In genomic region chr19:8334458-8335342, GRCh38 we compare ENCODE assay signal across 8 cellular contexts. TPM values are rescaled to one million over a fixed set of nuclear protein-coding genes. Genes with fewer than 3 reads are reported as not detected.
DNase-seq lines count a peak whose midpoint lies in the region; ATAC-seq, FAIRE-seq and TF ChIP-seq lines count a peak whose summit lies in the region.

No MANE protein-coding gene starts in this region.

- intact Hi-C loops in breast epithelium (cut with DNase I; ENCODE audit: low total_unique reads) (no loop called here), HepG2 (cut with micrococcal nuclease; ENCODE audit: unreplicated experiment) (no loop called here)

- no TSS peak for BruUV-seq in HepG2 (replicated peaks; lab: Mats Ljungman, UMichigan)

- H3K36me3 ChIP-seq in H7 (replicated peaks; ENCODE audit: control insufficient read depth, insufficient read depth, low read length) (no peaks in the 10 kb centered on the region), breast epithelium (no peaks in the 10 kb centered on the region), HepG2 (replicated peaks in 1 of 2; ENCODE audit: control insufficient read depth in 1 of 2, insufficient read depth in 2 of 2, low read length in 2 of 2) (no peaks in the 10 kb centered on the region), urinary bladder (ENCODE audit: insufficient read depth) (no peaks in the 10 kb centered on the region)

- no peak overlapping the region for H2AFZ ChIP-seq in HepG2 (ENCODE audit: low read length)

- H3K27ac ChIP-seq in breast epithelium (no peak overlapping the region), HepG2 (ENCODE audit: extremely low read length, insufficient read depth, low read length) (no peak overlapping the region), urinary bladder (ENCODE audit: low read depth) (no peak overlapping the region)

- no CpG with 5 or more reads among the region's 117 CpGs for WGBS in HepG2 (ENCODE audit: low lambda C conversion rate)
- WGBS in urinary bladder: 10% methylated on average over 117 of the region's 117 CpGs

- TF ChIP-seq EP300 in HepG2 (IDR thresholded peaks at IDR 0.05; ENCODE audit: low read depth in 2 of 2, low read length in 2 of 2): no peak
- TF ChIP-seq EP300 in HepG2 (CRISPR knock-in tag; IDR thresholded peaks at IDR 0.05; ENCODE audit: borderline replicate concordance): no peak

- in situ Hi-C loops in HepG2 (cut with HindIII; ENCODE audit: extremely low pct_ligation_motif_present, low pct_unique_long_range_greater_than_20kb): no loop called here

- no peaks in the 10 kb centered on the region for H4K20me1 ChIP-seq in HepG2 (ENCODE audit: insufficient read depth, low read length)

- H3K27me3 ChIP-seq in H7 (ENCODE audit: control insufficient read depth, insufficient read depth, low read length) (peaks cover 33% of the 10 kb centered on the region), breast epithelium (peaks cover 10 to 35% of the 10 kb centered on the region in 2 donors), HepG2 (ENCODE audit: control insufficient read depth in 1 of 2, insufficient read depth in 2 of 2, low read length in 2 of 2) (peaks cover 10 to 52% of the 10 kb centered on the region in 2 experiments)

- no peaks in the 10 kb centered on the region for H3K79me2 ChIP-seq in HepG2 (ENCODE audit: insufficient read depth, low read length)

- peaks cover 7 to 8% of the 10 kb centered on the region in 2 donors for H3K4me1 ChIP-seq in breast epithelium
- peaks cover 47% of the 10 kb centered on the region for H3K4me1 ChIP-seq in HepG2 (ENCODE audit: insufficient read depth, low read length)
- peaks cover 2% of the 10 kb centered on the region for H3K4me1 ChIP-seq in urinary bladder (ENCODE audit: insufficient read depth)

- H3K4me3 ChIP-seq in H7 (ENCODE audit: insufficient read depth, low read depth, low read length): peak overlapping the region; percentile 49
- peak overlapping the region; percentile 1 to 70 (median 46) for H3K4me3 ChIP-seq in breast epithelium
- H3K4me3 ChIP-seq in HepG2 (replicated peaks in 1 of 3; ENCODE audit: insufficient read depth in 1 of 3, low read depth in 2 of 3, low read length in 3 of 3): peak overlapping the region; percentile 26 to 65 (median 43); a peak in 4 of 6 replicates
- H3K4me3 ChIP-seq in urinary bladder (ENCODE audit: low read depth, low read length): peak overlapping the region; percentile 38

- TF ChIP-seq POLR2A in breast epithelium (IDR thresholded peaks at IDR 0.05) (no peak), HepG2 (IDR thresholded peaks at IDR 0.05; ENCODE audit: insufficient read depth in 1 of 2, low read depth in 2 of 2, low read length in 2 of 2) (no peak)

- peak overlapping the region; percentile 58 for H3K4me2 ChIP-seq in HepG2 (ENCODE audit: low read depth, low read length)

- no peak overlapping the region for H3K9ac ChIP-seq in HepG2 (ENCODE audit: insufficient read depth, low read depth, low read length)

- POLR2A ChIA-PET in HepG2 (lab: Yijun Ruan, JAX): interaction anchor here (0.6 to 2.1 kb wide), 5 partner anchors 10 to 89 kb away, joined by 3 to 16 read pairs (median 3); partner anchors contain the start of genes NDUFA7 and RPS28

- no peak for FAIRE-seq in HepG2 (lab: Jason Lieb, UNC)

- CTCF ChIA-PET in HepG2 (lab: Yijun Ruan, JAX; ENCODE audit: low intra/inter-chr PET ratio, low total read pairs): no interaction called here

- H3K9me3 ChIP-seq in breast epithelium (no peaks in the 10 kb centered on the region), HepG2 (ENCODE audit: low read length) (no peaks in the 10 kb centered on the region)

- TF ChIP-seq CTCF in breast epithelium (IDR thresholded peaks at IDR 0.05) (no peak), HepG2 (CRISPR knock-in tag; IDR thresholded peaks at IDR 0.05) (no peak)

- ATAC-seq in HepG2 (peak; percentile 56), HG02840 (IDR thresholded peaks at IDR 0.05; ENCODE audit: low FRiP score, unreplicated experiment) (no peak)

- TF ChIP-seq RAD21 in HepG2 (CRISPR knock-in tag; IDR thresholded peaks at IDR 0.05): no peak

- peak; percentile 71 for DNase-seq in COLO829 (ENCODE audit: low spot score)
- DNase-seq in H7: peak; percentile 97
- DNase-seq in NCI-H774 (lab: John Stamatoyannopoulos, UW): peak; percentile 89
- DNase-seq in breast epithelium (ENCODE audit: low spot score in 2 of 2): no peak
- DNase-seq in HepG2 (ENCODE audit: low spot score): peak; percentile 27
- DNase-seq in T-helper 9 cell: no peak

RNA-seq across cellular contexts. Expression of gene KANK3, which starts 8.4 kb away (rescaled TPM):
- 1.2 and 7.3 TPM in 2 replicates for total RNA-seq in H7 (2014; rRNA removed; shearing (Covaris generic))
- 10 to 100 TPM in 1 of 3 donors, 1 to 10 TPM in 2; 5.6 to 26.2 (median 7.8) TPM for total RNA-seq in breast epithelium
- total RNA-seq in HepG2 (2016; rRNA removed; fragmentation: Illumina TruSeq; extraction: Trizol): 0.15 and 0.18 TPM in 2 replicates
- total RNA-seq in HepG2 (2016; cell fraction: cytosol; rRNA removed; fragmentation: Illumina TruSeq; extraction: Trizol; ENCODE audit: low read depth): not detected in 2 replicates
- 0.06 and 0.35 TPM in 2 replicates for total RNA-seq in HepG2 (2016; cell fraction: insoluble cytoplasmic fraction; rRNA removed; fragmentation: Illumina TruSeq; extraction: Trizol)
- 0.07 and 0.28 TPM in 2 replicates for total RNA-seq in HepG2 (2016; cell fraction: membrane; rRNA removed; fragmentation: Illumina TruSeq; extraction: Trizol)
- total RNA-seq in HepG2 (2016; cell fraction: nucleus; rRNA removed; fragmentation: Illumina TruSeq; extraction: Trizol): 0.12 and 0.22 TPM in 2 replicates
- 0.20 and 0.73 TPM in 2 replicates for polyA plus RNA-seq in HepG2 (2011; rRNA removed)
- 0.32 and 0.46 TPM in 2 replicates for polyA plus RNA-seq in HepG2 (2011; cell fraction: cytosol; rRNA removed)
- polyA plus RNA-seq in HepG2 (2011; cell fraction: nucleus; rRNA removed): 1.5 and 1.8 TPM in 2 replicates
- 0.27 and 0.32 TPM in 2 replicates for polyA plus RNA-seq in HepG2 (2012)
- polyA plus RNA-seq in HepG2 (2016; cell fraction: cytosol; fragmentation: Illumina TruSeq; extraction: Trizol; ENCODE audit: low read depth): not detected in 2 replicates
- 0.22 TPM in 1 of 2 replicates, not detected in the other for polyA plus RNA-seq in HepG2 (2016; cell fraction: insoluble cytoplasmic fraction; fragmentation: Illumina TruSeq; extraction: Trizol; ENCODE audit: low read depth)
- polyA plus RNA-seq in HepG2 (2016; cell fraction: membrane; fragmentation: Illumina TruSeq; extraction: Trizol; ENCODE audit: low read depth): 0.12 TPM in 1 of 2 replicates, not detected in the other
- 0.45 and 0.62 TPM in 2 replicates for polyA plus RNA-seq in HepG2 (2016; cell fraction: nucleus; fragmentation: Illumina TruSeq; extraction: Trizol; ENCODE audit: insufficient read depth, low read depth)
- polyA minus RNA-seq in HepG2 (2011; rRNA and poly(A)+ RNA removed; ENCODE audit: low replicate concordance): 0.32 TPM in 1 of 2 replicates, not detected in the other
- polyA minus RNA-seq in HepG2 (2011; cell fraction: cytosol; rRNA and poly(A)+ RNA removed): not detected in 2 replicates
- polyA minus RNA-seq in HepG2 (2011; cell fraction: nucleus; rRNA and poly(A)+ RNA removed): 0.77 and 1.5 TPM in 2 replicates
- total RNA-seq in urinary bladder: 8.1 TPM
- polyA plus RNA-seq in urinary bladder: 13.0 TPM

RNA-seq across cellular contexts. Expression of gene RPS28, which starts 13.4 kb away (rescaled TPM):
- total RNA-seq in H7 (2014; rRNA removed; shearing (Covaris generic)): 512 and 545 TPM in 2 replicates
- total RNA-seq in breast epithelium (1,000 to 10,000 TPM in 1 of 3 donors, 100 to 1,000 TPM in 2; 676 to 1,337 (median 789) TPM), HepG2 (2016; rRNA removed; fragmentation: Illumina TruSeq; extraction: Trizol) (281 and 319 TPM in 2 replicates), urinary bladder (301 TPM)
- 424 and 447 TPM in 2 replicates for total RNA-seq in HepG2 (2016; cell fraction: cytosol; rRNA removed; fragmentation: Illumina TruSeq; extraction: Trizol; ENCODE audit: low read depth)
- total RNA-seq in HepG2 (2016; cell fraction: insoluble cytoplasmic fraction; rRNA removed; fragmentation: Illumina TruSeq; extraction: Trizol): 291 and 334 TPM in 2 replicates
- total RNA-seq in HepG2 (2016; cell fraction: membrane; rRNA removed; fragmentation: Illumina TruSeq; extraction: Trizol): 667 and 807 TPM in 2 replicates
- 139 and 147 TPM in 2 replicates for total RNA-seq in HepG2 (2016; cell fraction: nucleus; rRNA removed; fragmentation: Illumina TruSeq; extraction: Trizol)
- polyA plus RNA-seq in HepG2 (2011; rRNA removed) (521 and 545 TPM in 2 replicates), urinary bladder (758 TPM)
- 604 and 791 TPM in 2 replicates for polyA plus RNA-seq in HepG2 (2011; cell fraction: cytosol; rRNA removed)
- polyA plus RNA-seq in HepG2 (2011; cell fraction: nucleus; rRNA removed): 232 and 285 TPM in 2 replicates
- polyA plus RNA-seq in HepG2 (2012): 1,428 and 2,679 TPM in 2 replicates
- polyA plus RNA-seq in HepG2 (2016; cell fraction: cytosol; fragmentation: Illumina TruSeq; extraction: Trizol; ENCODE audit: low read depth): 858 and 886 TPM in 2 replicates
- 429 and 441 TPM in 2 replicates for polyA plus RNA-seq in HepG2 (2016; cell fraction: insoluble cytoplasmic fraction; fragmentation: Illumina TruSeq; extraction: Trizol; ENCODE audit: low read depth)
- 1,075 and 1,148 TPM in 2 replicates for polyA plus RNA-seq in HepG2 (2016; cell fraction: membrane; fragmentation: Illumina TruSeq; extraction: Trizol; ENCODE audit: low read depth)
- polyA plus RNA-seq in HepG2 (2016; cell fraction: nucleus; fragmentation: Illumina TruSeq; extraction: Trizol; ENCODE audit: insufficient read depth, low read depth): 346 and 368 TPM in 2 replicates
- 312 and 362 TPM in 2 replicates for polyA minus RNA-seq in HepG2 (2011; rRNA and poly(A)+ RNA removed; ENCODE audit: low replicate concordance)
- 181 and 188 TPM in 2 replicates for polyA minus RNA-seq in HepG2 (2011; cell fraction: cytosol; rRNA and poly(A)+ RNA removed)
- polyA minus RNA-seq in HepG2 (2011; cell fraction: nucleus; rRNA and poly(A)+ RNA removed): 59.9 and 62.0 TPM in 2 replicates

RNA-seq across cellular contexts. Expression of gene NDUFA7, which starts 13.5 kb away (rescaled TPM):
- total RNA-seq in H7 (2014; rRNA removed; shearing (Covaris generic)): 103 and 117 TPM in 2 replicates
- total RNA-seq in breast epithelium: 10 to 100 TPM; 23.2 to 27.5 (median 25.8) TPM
- 57.2 and 64.5 TPM in 2 replicates for total RNA-seq in HepG2 (2016; rRNA removed; fragmentation: Illumina TruSeq; extraction: Trizol)
- 20.0 and 25.8 TPM in 2 replicates for total RNA-seq in HepG2 (2016; cell fraction: cytosol; rRNA removed; fragmentation: Illumina TruSeq; extraction: Trizol; ENCODE audit: low read depth)
- 65.5 and 75.0 TPM in 2 replicates for total RNA-seq in HepG2 (2016; cell fraction: insoluble cytoplasmic fraction; rRNA removed; fragmentation: Illumina TruSeq; extraction: Trizol)
- total RNA-seq in HepG2 (2016; cell fraction: membrane; rRNA removed; fragmentation: Illumina TruSeq; extraction: Trizol): 24.2 and 27.6 TPM in 2 replicates
- total RNA-seq in HepG2 (2016; cell fraction: nucleus; rRNA removed; fragmentation: Illumina TruSeq; extraction: Trizol): 26.5 and 38.1 TPM in 2 replicates
- 71.5 and 75.3 TPM in 2 replicates for polyA plus RNA-seq in HepG2 (2011; rRNA removed)
- polyA plus RNA-seq in HepG2 (2011; cell fraction: cytosol; rRNA removed): 56.6 and 79.4 TPM in 2 replicates
- polyA plus RNA-seq in HepG2 (2011; cell fraction: nucleus; rRNA removed): 36.6 and 51.3 TPM in 2 replicates
- 50.0 and 50.9 TPM in 2 replicates for polyA plus RNA-seq in HepG2 (2012)
- 29.4 and 33.3 TPM in 2 replicates for polyA plus RNA-seq in HepG2 (2016; cell fraction: cytosol; fragmentation: Illumina TruSeq; extraction: Trizol; ENCODE audit: low read depth)
- polyA plus RNA-seq in HepG2 (2016; cell fraction: insoluble cytoplasmic fraction; fragmentation: Illumina TruSeq; extraction: Trizol; ENCODE audit: low read depth): 101 and 102 TPM in 2 replicates
- polyA plus RNA-seq in HepG2 (2016; cell fraction: membrane; fragmentation: Illumina TruSeq; extraction: Trizol; ENCODE audit: low read depth): 32.9 and 35.8 TPM in 2 replicates
- polyA plus RNA-seq in HepG2 (2016; cell fraction: nucleus; fragmentation: Illumina TruSeq; extraction: Trizol; ENCODE audit: insufficient read depth, low read depth): 67.5 and 70.8 TPM in 2 replicates
- 160 and 193 TPM in 2 replicates for polyA minus RNA-seq in HepG2 (2011; rRNA and poly(A)+ RNA removed; ENCODE audit: low replicate concordance)
- 44.6 and 56.9 TPM in 2 replicates for polyA minus RNA-seq in HepG2 (2011; cell fraction: cytosol; rRNA and poly(A)+ RNA removed)
- 21.2 and 22.9 TPM in 2 replicates for polyA minus RNA-seq in HepG2 (2011; cell fraction: nucleus; rRNA and poly(A)+ RNA removed)
- 11.6 TPM for total RNA-seq in urinary bladder
- 93.1 TPM for polyA plus RNA-seq in urinary bladder

RNA-seq across cellular contexts. Expression of gene CD320, which starts 26.5 kb away (rescaled TPM):
- 127 and 159 TPM in 2 replicates for total RNA-seq in H7 (2014; rRNA removed; shearing (Covaris generic))
- total RNA-seq in breast epithelium (10 to 100 TPM; 26.9 to 98.6 (median 30.9) TPM), HepG2 (2016; rRNA removed; fragmentation: Illumina TruSeq; extraction: Trizol) (44.4 and 99.9 TPM in 2 replicates), urinary bladder (7.9 TPM)
- total RNA-seq in HepG2 (2016; cell fraction: cytosol; rRNA removed; fragmentation: Illumina TruSeq; extraction: Trizol; ENCODE audit: low read depth): 33.7 and 41.4 TPM in 2 replicates
- 38.7 and 105 TPM in 2 replicates for total RNA-seq in HepG2 (2016; cell fraction: insoluble cytoplasmic fraction; rRNA removed; fragmentation: Illumina TruSeq; extraction: Trizol)
- 46.2 and 54.2 TPM in 2 replicates for total RNA-seq in HepG2 (2016; cell fraction: membrane; rRNA removed; fragmentation: Illumina TruSeq; extraction: Trizol)
- total RNA-seq in HepG2 (2016; cell fraction: nucleus; rRNA removed; fragmentation: Illumina TruSeq; extraction: Trizol): 71.9 and 97.9 TPM in 2 replicates
- polyA plus RNA-seq in HepG2 (2011; rRNA removed) (79.9 and 83.1 TPM in 2 replicates), urinary bladder (52.1 TPM)
- polyA plus RNA-seq in HepG2 (2011; cell fraction: cytosol; rRNA removed): 83.1 and 180 TPM in 2 replicates
- 74.5 and 85.3 TPM in 2 replicates for polyA plus RNA-seq in HepG2 (2011; cell fraction: nucleus; rRNA removed)
- polyA plus RNA-seq in HepG2 (2012): 39.6 and 41.4 TPM in 2 replicates
- 44.2 and 49.5 TPM in 2 replicates for polyA plus RNA-seq in HepG2 (2016; cell fraction: cytosol; fragmentation: Illumina TruSeq; extraction: Trizol; ENCODE audit: low read depth)
- 44.8 and 52.3 TPM in 2 replicates for polyA plus RNA-seq in HepG2 (2016; cell fraction: insoluble cytoplasmic fraction; fragmentation: Illumina TruSeq; extraction: Trizol; ENCODE audit: low read depth)
- polyA plus RNA-seq in HepG2 (2016; cell fraction: membrane; fragmentation: Illumina TruSeq; extraction: Trizol; ENCODE audit: low read depth): 41.2 and 46.0 TPM in 2 replicates
- polyA plus RNA-seq in HepG2 (2016; cell fraction: nucleus; fragmentation: Illumina TruSeq; extraction: Trizol; ENCODE audit: insufficient read depth, low read depth): 165 and 175 TPM in 2 replicates
- polyA minus RNA-seq in HepG2 (2011; rRNA and poly(A)+ RNA removed; ENCODE audit: low replicate concordance): 58.2 and 70.2 TPM in 2 replicates
- polyA minus RNA-seq in HepG2 (2011; cell fraction: cytosol; rRNA and poly(A)+ RNA removed): 23.7 and 37.5 TPM in 2 replicates
- 8.4 and 8.7 TPM in 2 replicates for polyA minus RNA-seq in HepG2 (2011; cell fraction: nucleus; rRNA and poly(A)+ RNA removed)

RNA-seq across cellular contexts. Expression of gene ANGPTL4, which starts 29.3 kb away (rescaled TPM):
- 13.2 and 17.1 TPM in 2 replicates for total RNA-seq in H7 (2014; rRNA removed; shearing (Covaris generic))
- total RNA-seq in breast epithelium: 100 to 1,000 TPM in 2 of 3 donors, 10 to 100 TPM in 1; 90.9 to 186 (median 118) TPM
- total RNA-seq in HepG2 (2016; rRNA removed; fragmentation: Illumina TruSeq; extraction: Trizol): 0.20 and 0.80 TPM in 2 replicates
- 0.10 and 0.35 TPM in 2 replicates for total RNA-seq in HepG2 (2016; cell fraction: cytosol; rRNA removed; fragmentation: Illumina TruSeq; extraction: Trizol; ENCODE audit: low read depth)
- 0.27 and 0.80 TPM in 2 replicates for total RNA-seq in HepG2 (2016; cell fraction: insoluble cytoplasmic fraction; rRNA removed; fragmentation: Illumina TruSeq; extraction: Trizol)
- 0.48 and 0.71 TPM in 2 replicates for total RNA-seq in HepG2 (2016; cell fraction: membrane; rRNA removed; fragmentation: Illumina TruSeq; extraction: Trizol)
- total RNA-seq in HepG2 (2016; cell fraction: nucleus; rRNA removed; fragmentation: Illumina TruSeq; extraction: Trizol): 0.78 and 1.6 TPM in 2 replicates
- polyA plus RNA-seq in HepG2 (2011; rRNA removed): 21.7 and 39.9 TPM in 2 replicates
- polyA plus RNA-seq in HepG2 (2011; cell fraction: cytosol; rRNA removed): 24.1 and 25.1 TPM in 2 replicates
- polyA plus RNA-seq in HepG2 (2011; cell fraction: nucleus; rRNA removed): 62.7 and 74.1 TPM in 2 replicates
- 15.1 and 16.8 TPM in 2 replicates for polyA plus RNA-seq in HepG2 (2012)
- 0.22 and 0.23 TPM in 2 replicates for polyA plus RNA-seq in HepG2 (2016; cell fraction: cytosol; fragmentation: Illumina TruSeq; extraction: Trizol; ENCODE audit: low read depth)
- 0.29 and 0.58 TPM in 2 replicates for polyA plus RNA-seq in HepG2 (2016; cell fraction: insoluble cytoplasmic fraction; fragmentation: Illumina TruSeq; extraction: Trizol; ENCODE audit: low read depth)
- 0.19 TPM in 2 replicates for polyA plus RNA-seq in HepG2 (2016; cell fraction: membrane; fragmentation: Illumina TruSeq; extraction: Trizol; ENCODE audit: low read depth)
- polyA plus RNA-seq in HepG2 (2016; cell fraction: nucleus; fragmentation: Illumina TruSeq; extraction: Trizol; ENCODE audit: insufficient read depth, low read depth): 2.5 and 3.1 TPM in 2 replicates
- 0.14 and 19.3 TPM in 2 replicates for polyA minus RNA-seq in HepG2 (2011; rRNA and poly(A)+ RNA removed; ENCODE audit: low replicate concordance)
- polyA minus RNA-seq in HepG2 (2011; cell fraction: cytosol; rRNA and poly(A)+ RNA removed): 14.2 and 17.5 TPM in 2 replicates
- 14.4 and 18.8 TPM in 2 replicates for polyA minus RNA-seq in HepG2 (2011; cell fraction: nucleus; rRNA and poly(A)+ RNA removed)
- total RNA-seq in urinary bladder: 1.3 TPM
- 14.6 TPM for polyA plus RNA-seq in urinary bladder

Comparison
In these comparisons a context has a peak if more than half of its experiments do, and no peak if none do; other contexts are left out.
1. DNase-seq: peak in COLO829 (single experiment), H7 (single experiment), NCI-H774 (single experiment) and HepG2 (single experiment); none in breast epithelium (0 of 2) and T-helper 9 cell (single experiment).
2. Peak in every context shown above with its lines, with median percentiles within 50 percentile points of each other: H3K4me3 ChIP-seq.